26 cellular contexts compared by ENCODE assay signal in genomic region chr12:64320611-64321010, GRCh38.
"Had no signal": no experiment of that assay in that cellular context is flagged by ENCODE, and none has a peak within 500 bp of the region (broad histone marks: within the 10 kb centered on the region; RNA-seq: fewer than 3 reads in every experiment).

No MANE protein-coding gene starts in this region.

- DNase-seq: activated CD4-positive, CD25-positive, alpha-beta regulatory T cell treated with anti-CD3 and anti-CD28 coated beads, Interleukin-2, amount 50 U/mL, for 72 hours; activated CD8-positive, alpha-beta memory T cell treated with anti-CD3 and anti-CD28 coated beads, Interleukin-2, amount 10 ng/mL, durations not matched to agents 7 days and 5 days; activated CD8-positive, alpha-beta T cell treated with anti-CD3 and anti-CD28 coated beads, Interleukin-2, amount 10 ng/mL, durations not matched to agents 7 days and 5 days; activated T-cell treated with anti-CD3 and anti-CD28 coated beads, Interleukin-2, amount 50 U/mL, for 48 hours; dermis blood vessel endothelial cell; effector CD4-positive, alpha-beta T cell; heart left ventricle; left lung; mucosa of descending colon; retina; stimulated activated CD4-positive, alpha-beta T cell treated with anti-CD3 and anti-CD28 coated beads, Interleukin-4, amount 100 ng/mL, for 24 hours; T-helper 17 cell; T1000; transverse colon; WERI-Rb-1 had no signal

- H3K4me1 Mint-ChIP-seq: activated CD8-positive, alpha-beta memory T cell treated with anti-CD3 and anti-CD28 coated beads, Interleukin-2, amount 10 ng/mL, durations not matched to agents 7 days and 5 days; activated naive CD4-positive, alpha-beta T cell treated with anti-CD3 and anti-CD28 coated beads, Interleukin-2, amount 50 U/mL, for 24 hours; central memory CD8-positive, alpha-beta T cell; stimulated activated effector memory CD8-positive, alpha-beta T cell treated with anti-CD3 and anti-CD28 coated beads, Interleukin-12 subunit alpha, Interleukin-12 subunit beta, amount 100 ng/mL, for 72 hours had no signal

- H3K27ac ChIP-seq: esophagus muscularis mucosa, heart left ventricle, left lung, neutrophil, skin epidermis, transverse colon, WERI-Rb-1 had no signal

- H3K4me3 ChIP-seq: esophagus muscularis mucosa, heart left ventricle, left lung, lung, mucosa of descending colon, skin epidermis, transverse colon had no signal

- H3K36me3 ChIP-seq: esophagus muscularis mucosa, heart left ventricle, left lung, neutrophil, transverse colon, WERI-Rb-1 had no signal

- H3K27ac Mint-ChIP-seq: activated CD8-positive, alpha-beta memory T cell treated with anti-CD3 and anti-CD28 coated beads, Interleukin-2, amount 10 ng/mL, durations not matched to agents 7 days and 5 days; activated CD8-positive, alpha-beta T cell treated with anti-CD3 and anti-CD28 coated beads, Interleukin-2, amount 10 ng/mL, durations not matched to agents 7 days and 5 days; activated T-helper 2 cell treated with anti-CD3 and anti-CD28 coated beads, Interferon-gamma antibody, Interleukin-2, Interleukin-4, amounts not matched to agents 10 μg/mL and 5 μg/mL and 100 μg/mL, durations not matched to agents 14 hours and 24 hours and 36 hours; natural killer cell treated with Interleukin-12 subunit alpha and Interleukin-12 subunit beta and Interleukin-15 and Interleukin-18, amount 100 ng/mL, for 72 hours; progenitor cell of endocrine pancreas; stimulated activated effector memory CD8-positive, alpha-beta T cell treated with anti-CD3 and anti-CD28 coated beads, Interleukin-12 subunit alpha, Interleukin-12 subunit beta, amount 100 ng/mL, for 72 hours; T-helper 17 cell had no signal

- H3K4me1 ChIP-seq: esophagus muscularis mucosa, left lung, transverse colon had no signal

- H3K4me3 Mint-ChIP-seq: activated CD8-positive, alpha-beta memory T cell treated with anti-CD3 and anti-CD28 coated beads, Interleukin-2, amount 10 ng/mL, durations not matched to agents 7 days and 5 days; activated CD8-positive, alpha-beta T cell treated with anti-CD3 and anti-CD28 coated beads, Interleukin-2, amount 10 ng/mL, durations not matched to agents 7 days and 5 days; activated naive CD4-positive, alpha-beta T cell treated with anti-CD3 and anti-CD28 coated beads, Interleukin-2, amount 50 U/mL, for 24 hours; central memory CD8-positive, alpha-beta T cell; natural killer cell treated with Interleukin-12 subunit alpha and Interleukin-12 subunit beta and Interleukin-15 and Interleukin-18, amount 100 ng/mL, for 72 hours; stimulated activated effector memory CD8-positive, alpha-beta T cell treated with anti-CD3 and anti-CD28 coated beads, Interleukin-12 subunit alpha, Interleukin-12 subunit beta, amount 100 ng/mL, for 72 hours; T-helper 17 cell had no signal

- H3K9me3 Mint-ChIP-seq: activated T-helper 2 cell treated with anti-CD3 and anti-CD28 coated beads, Interferon-gamma antibody, Interleukin-2, Interleukin-4, amounts not matched to agents 10 μg/mL and 5 μg/mL and 100 μg/mL, durations not matched to agents 14 hours and 24 hours and 36 hours; central memory CD8-positive, alpha-beta T cell; natural killer cell treated with Interleukin-12 subunit alpha and Interleukin-12 subunit beta and Interleukin-15 and Interleukin-18, amount 100 ng/mL, for 72 hours; stimulated activated effector memory CD8-positive, alpha-beta T cell treated with anti-CD3 and anti-CD28 coated beads, Interleukin-12 subunit alpha, Interleukin-12 subunit beta, amount 100 ng/mL, for 72 hours had no signal

- H3K27me3 ChIP-seq: esophagus muscularis mucosa, heart left ventricle, left lung, neutrophil, transverse colon had no signal

- H3K36me3 Mint-ChIP-seq: activated CD8-positive, alpha-beta memory T cell treated with anti-CD3 and anti-CD28 coated beads, Interleukin-2, amount 10 ng/mL, durations not matched to agents 7 days and 5 days; activated naive CD4-positive, alpha-beta T cell treated with anti-CD3 and anti-CD28 coated beads, Interleukin-2, amount 50 U/mL, for 24 hours; natural killer cell treated with Interleukin-12 subunit alpha and Interleukin-12 subunit beta and Interleukin-15 and Interleukin-18, amount 100 ng/mL, for 72 hours; stimulated activated effector memory CD8-positive, alpha-beta T cell treated with anti-CD3 and anti-CD28 coated beads, Interleukin-12 subunit alpha, Interleukin-12 subunit beta, amount 100 ng/mL, for 72 hours had no signal

- H3K9me3 ChIP-seq: esophagus muscularis mucosa, left lung, mucosa of descending colon, neutrophil, transverse colon had no signal

- H3K27me3 Mint-ChIP-seq: activated CD8-positive, alpha-beta memory T cell treated with anti-CD3 and anti-CD28 coated beads, Interleukin-2, amount 10 ng/mL, durations not matched to agents 7 days and 5 days; activated naive CD4-positive, alpha-beta T cell treated with anti-CD3 and anti-CD28 coated beads, Interleukin-2, amount 50 U/mL, for 24 hours; progenitor cell of endocrine pancreas; T-helper 17 cell had no signal

- ATAC-seq: activated CD8-positive, alpha-beta memory T cell treated with anti-CD3 and anti-CD28 coated beads, Interleukin-2, amount 10 ng/mL, durations not matched to agents 7 days and 5 days; activated CD8-positive, alpha-beta T cell treated with anti-CD3 and anti-CD28 coated beads, Interleukin-2, amount 10 ng/mL, durations not matched to agents 7 days and 5 days; heart left ventricle; left lung; mucosa of descending colon; natural killer cell treated with Interleukin-12 subunit alpha and Interleukin-12 subunit beta and Interleukin-15 and Interleukin-18, amount 100 ng/mL, for 72 hours; sciatic nerve; stimulated activated effector memory CD8-positive, alpha-beta T cell treated with anti-CD3 and anti-CD28 coated beads, Interleukin-12 subunit alpha, Interleukin-12 subunit beta, amount 100 ng/mL, for 72 hours; T-helper 17 cell had no signal
